26 cellular contexts compared by ENCODE assay signal in the genomic region with DNA sequence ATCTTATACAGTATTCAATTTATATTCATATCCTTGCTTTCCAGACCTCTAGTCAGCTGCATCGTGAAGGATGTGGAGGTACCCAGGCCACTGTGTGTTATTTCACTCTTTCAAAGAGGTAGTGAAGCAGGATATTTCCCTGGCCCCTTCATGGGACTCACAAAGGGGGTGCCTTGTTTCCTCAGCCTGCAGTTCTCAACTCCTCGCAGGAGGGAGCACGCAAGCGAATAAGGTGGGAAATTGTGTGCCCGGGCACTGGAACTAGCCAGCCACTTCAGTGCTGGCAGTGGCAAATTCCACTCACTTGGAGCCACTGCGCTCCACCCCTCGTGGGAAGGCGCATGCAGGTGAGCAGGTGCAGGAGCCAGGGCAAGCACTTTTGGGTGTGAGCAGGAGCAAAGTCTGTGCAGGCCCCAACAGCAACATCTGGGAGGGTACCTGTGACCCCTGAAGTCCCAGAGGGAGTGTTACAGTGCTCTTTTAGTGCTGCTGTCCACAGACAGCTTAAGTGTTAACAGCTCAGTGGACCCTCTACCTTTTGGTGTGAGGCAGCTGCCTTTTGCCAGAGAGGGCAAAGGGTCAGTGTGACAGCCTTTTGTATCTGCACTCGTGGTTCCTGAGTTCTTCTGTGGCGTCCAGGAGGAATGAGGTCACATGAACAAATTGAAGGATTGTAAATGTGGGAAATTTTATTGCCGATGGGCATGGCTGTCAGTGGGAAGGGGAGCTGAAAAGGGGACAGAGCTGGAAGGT. TPM values are rescaled to one million over a fixed set of nuclear protein-coding genes. Genes with fewer than 3 reads are reported as not detected.
DNase-seq lines count a peak whose midpoint lies in the region; ATAC-seq, FAIRE-seq and TF ChIP-seq lines count a peak whose summit lies in the region.
"Had no signal": no experiment of that assay in that cellular context is flagged by ENCODE, and none has a peak within 500 bp of the region (broad histone marks: within the 10 kb centered on the region; RNA-seq: fewer than 3 reads in every experiment).

No MANE protein-coding gene starts in this region.

- BruUV-seq in K562 (replicated peaks; lab: Mats Ljungman, UMichigan) = no TSS peak

- no peak for TF ChIP-seq RAD21 in K562 (CRISPR knock-in tag; conservative IDR thresholded peaks at IDR 0.05 in 1 of 2, IDR thresholded peaks at IDR 0.05 in 1 of 2)

- H3K4me3 Mint-ChIP-seq in neural progenitor cell (no peak overlapping the region), endothelial cell (ENCODE audit: unreplicated experiment) (no peak overlapping the region)
- H3K4me3 Mint-ChIP-seq: B cell; CD8-positive, alpha-beta T cell had no signal

- 26% methylated on average over 11 of the region's 11 CpGs for WGBS in K562 (ENCODE audit: insufficient coverage, low coverage, missing lambda C conversion rate)

- TF ChIP-seq POLR2A in K562 (conservative IDR thresholded peaks at IDR 0.05) = no peak

- H3K4me1 ChIP-seq in K562 (replicated peaks in 1 of 2; ENCODE audit: control insufficient read depth in 2 of 2, insufficient read depth in 2 of 2, low read length in 2 of 2) (peaks cover 0 to 2% of the 10 kb centered on the region in 2 experiments; a peak in 2 of 5 replicates), neural progenitor cell (no peaks in the 10 kb centered on the region)
- H3K4me1 ChIP-seq: Caco-2 had no signal

- CTCF ChIA-PET in K562 (lab: Yijun Ruan, JAX; ENCODE audit: low intra/inter-chr PET ratio) = interaction anchor here (0.6 kb wide), 1 partner anchor 17 kb away, joined by 3 read pairs; no protein-coding TSS in a partner anchor

- H3K9me3 Mint-ChIP-seq in neural progenitor cell (no peaks in the 10 kb centered on the region), endothelial cell (ENCODE audit: unreplicated experiment) (no peaks in the 10 kb centered on the region)
- H3K9me3 Mint-ChIP-seq: CD8-positive, alpha-beta T cell had no signal

- no peaks in the 10 kb centered on the region for H3F3A ChIP-seq in neural progenitor cell (ENCODE audit: low read depth)

- no peak overlapping the region for H3K27ac Mint-ChIP-seq in neural progenitor cell
- no peak overlapping the region for H3K27ac Mint-ChIP-seq in endothelial cell (ENCODE audit: unreplicated experiment)
- H3K27ac Mint-ChIP-seq: B cell; CD8-positive, alpha-beta T cell had no signal

- H3K27me3 ChIP-seq in K562 (ENCODE audit: control insufficient read depth in 2 of 2, insufficient read depth in 2 of 2, low read length in 2 of 2) (peaks cover 7 to 14% of the 10 kb centered on the region in 2 experiments; a peak in 3 of 5 replicates), neural progenitor cell (no peaks in the 10 kb centered on the region)

- intact Hi-C loops in K562 (cut with micrococcal nuclease) = no loop called here

- H2AFZ ChIP-seq in K562 (ENCODE audit: low read depth, low read length) = peak overlapping the region; percentile 1; the same call in 1 of the 2 replicates
- H2AFZ ChIP-seq in neural progenitor cell (replicated peaks) = peak overlapping the region; percentile 42

- H3K9ac ChIP-seq in K562 (ENCODE audit: insufficient read depth in 1 of 2, low read depth in 2 of 2, low read length in 2 of 2) (no peak overlapping the region), neural progenitor cell (no peak overlapping the region)

- H3K4me3 ChIP-seq in K562 = no peak overlapping the region
- H3K4me3 ChIP-seq in neural progenitor cell = no peak overlapping the region

- H3K27me3 Mint-ChIP-seq in neural progenitor cell (ENCODE audit: insufficient read depth, low read depth) (no peaks in the 10 kb centered on the region), endothelial cell (ENCODE audit: unreplicated experiment) (peaks cover 2% of the 10 kb centered on the region)

- FAIRE-seq in K562 (lab: Jason Lieb, UNC) = no peak
- FAIRE-seq: G401.6, H1 had no signal

- H3K4me1 Mint-ChIP-seq in neural progenitor cell = no peaks in the 10 kb centered on the region
- H3K4me1 Mint-ChIP-seq in endothelial cell (ENCODE audit: unreplicated experiment) = no peaks in the 10 kb centered on the region

- ATAC-seq in K562 (peak; percentile 61), GM21529 (IDR thresholded peaks at IDR 0.05; ENCODE audit: unreplicated experiment) (no peak), GM18861 (IDR thresholded peaks at IDR 0.05; ENCODE audit: unreplicated experiment) (no peak)
- ATAC-seq: CD8-positive, alpha-beta T cell; PC-3 had no signal

- H3K79me2 ChIP-seq in K562 (ENCODE audit: control insufficient read depth, insufficient read depth, low read length) (no peaks in the 10 kb centered on the region), neural progenitor cell (ENCODE audit: low read depth) (no peaks in the 10 kb centered on the region)

- H3K9me3 ChIP-seq in K562 (replicated peaks; ENCODE audit: control insufficient read depth, insufficient read depth, low read depth, low read length) (no peaks in the 10 kb centered on the region), neural progenitor cell (ENCODE audit: low read depth) (no peaks in the 10 kb centered on the region)
- H3K9me3 ChIP-seq: Caco-2 had no signal

- POLR2A ChIA-PET in K562 (lab: Yijun Ruan, JAX) = interaction anchor here (0.6 to 1.2 kb wide), 4 partner anchors 12 to 280 kb away, joined by 3 read pairs; no protein-coding TSS in a partner anchor

- H3K4me2 ChIP-seq in K562 (ENCODE audit: insufficient read depth, low read length) = peak overlapping the region; percentile 10; the same call in 1 of the 2 replicates
- H3K4me2 ChIP-seq in neural progenitor cell = no peak overlapping the region

- H3K36me3 ChIP-seq in K562 (ENCODE audit: control insufficient read depth, insufficient read depth, low read length) = no peaks in the 10 kb centered on the region
- H3K36me3 ChIP-seq in neural progenitor cell = no peaks in the 10 kb centered on the region

- TF ChIP-seq CTCF in K562 (IDR thresholded peaks at IDR 0.05 in 2 of 3, conservative IDR thresholded peaks at IDR 0.05 in 1 of 3; ENCODE audit: insufficient read depth in 2 of 3, low read depth in 1 of 3, low read length in 3 of 3) = peak in 1 of 3 experiments; percentile 21; a peak in 1 of 6 replicates
- no peak for TF ChIP-seq CTCF in neural progenitor cell (IDR thresholded peaks at IDR 0.05)
- no peak for TF ChIP-seq CTCF in endothelial cell (IDR thresholded peaks at IDR 0.05; ENCODE audit: unreplicated experiment)

- DNase-seq in NCI-H82 (lab: John Stamatoyannopoulos, UW) (peak; percentile 12), NCI-H82 treated with DMSO at 0.1 percent for 48 hours (lab: John Stamatoyannopoulos, UW; ENCODE audit: unreplicated experiment) (no peak), K562 (ENCODE audit: extremely low read depth in 1 of 4, low spot score in 3 of 4) (no peak), neural progenitor cell (ENCODE audit: low spot score) (no peak), endothelial cell (ENCODE audit: low spot score) (no peak)
- DNase-seq: Caco-2; CD8-positive, alpha-beta T cell; HCEC 1CT; Kasumi-1; NCI-H1092 treated with DMSO at 0.1 percent for 48 hours; NCI-H1436; NCI-H2081 treated with DMSO at 0.1 percent for 48 hours; NCI-H2171 treated with DMSO at 0.1 percent for 48 hours; NCI-H345; NCI-H510A treated with DMSO at 0.1 percent for 48 hours; NK-92 treated with Interleukin-12 subunit alpha and Interleukin-12 subunit beta, amount 100 ng/mL, for 24 hours; PC-3; SHP77 had no signal

- H3K27ac ChIP-seq in K562 (ENCODE audit: extremely low read depth, low read depth, low read length) (no peak overlapping the region), neural progenitor cell (no peak overlapping the region)
- H3K27ac ChIP-seq: 22Rv1, C4-2B, HL-60 had no signal

- H4K20me1 ChIP-seq in K562 (replicated peaks; ENCODE audit: control insufficient read depth, insufficient read depth, low read length) (no peaks in the 10 kb centered on the region), neural progenitor cell (ENCODE audit: low read depth) (no peaks in the 10 kb centered on the region)

- H3K9me1 ChIP-seq in K562 (ENCODE audit: control insufficient read depth, insufficient read depth, low read length) = no peaks in the 10 kb centered on the region

- TF ChIP-seq EP300 in K562 (IDR thresholded peaks at IDR 0.05; ENCODE audit: low read length) = no peak

- in situ Hi-C loops in K562 (cut with MboI) = no loop called here

- no peaks in the 10 kb centered on the region for H3K36me3 Mint-ChIP-seq in neural progenitor cell
- no peaks in the 10 kb centered on the region for H3K36me3 Mint-ChIP-seq in endothelial cell (ENCODE audit: low read depth, unreplicated experiment)
- H3K36me3 Mint-ChIP-seq: CD8-positive, alpha-beta T cell had no signal

TF ChIP-seq in K562, 482 proteins besides CTCF, POLR2A, EP300 and RAD21 (continues in another document):
- TF ChIP-seq RAD51 (IDR thresholded peaks at IDR 0.05; ENCODE audit: borderline replicate concordance, low read depth) (no peak), HNRNPH1 (optimal IDR thresholded peaks at IDR 0.05; ENCODE audit: low read depth, low read length) (no peak)

RNA-seq across cellular contexts. Expression of gene FAM135A, which starts 49.4 kb away (rescaled TPM):
- 50.0 and 163 TPM in 2 replicates for total RNA-seq in K562 (2011; cell fraction: chromatin; rRNA removed; ENCODE audit: low replicate concordance)
- 29.7 and 39.0 TPM in 2 replicates for total RNA-seq in K562 (2011; cell fraction: nucleolus; rRNA removed)
- total RNA-seq in K562 (2011; cell fraction: nucleoplasm; rRNA removed) = 71.1 and 110 TPM in 2 replicates
- 22.6 and 23.0 TPM in 2 replicates for total RNA-seq in K562 (2014; rRNA removed)
- total RNA-seq in K562 (2014; rRNA removed; fragmentation: Illumina TruSeq; extraction: Trizol) = 32.1 and 32.7 TPM in 2 replicates
- 24.8 and 26.4 TPM in 2 replicates for total RNA-seq in K562 (2015; rRNA removed; fragmentation: Illumina TruSeq; extraction: Trizol)
- total RNA-seq in K562 (2021) = 17.8 and 21.0 TPM in 2 replicates
- 32.9 and 34.1 TPM in 2 replicates for polyA plus RNA-seq in K562 (2011; rRNA removed)
- 5.9 and 15.1 TPM in 2 replicates for polyA plus RNA-seq in K562 (2011; cell fraction: cytosol; rRNA removed)
- polyA plus RNA-seq in K562 (2011; cell fraction: nucleus; rRNA removed) = 35.3 and 52.2 TPM in 2 replicates
- 9.8 and 10.6 TPM in 2 replicates for polyA plus RNA-seq in K562 (2012)
- 15.6 and 19.2 TPM in 2 replicates for polyA plus RNA-seq in K562 (2014; fragmentation: Illumina TruSeq; extraction: Trizol)
- polyA plus RNA-seq in K562 (2014; fragmentation: Nextera tagmentation; extraction: Ambion mirVana) = 1 to 10 TPM; 7.4 to 8.4 TPM
- polyA plus RNA-seq in K562 (2014; rRNA removed) = 17.0 and 19.2 TPM in 2 replicates
- 60.0 and 79.3 TPM in 2 replicates for polyA minus RNA-seq in K562 (2011; rRNA and poly(A)+ RNA removed)
- polyA minus RNA-seq in K562 (2011; cell fraction: cytosol; rRNA and poly(A)+ RNA removed) = 14.0 and 14.7 TPM in 2 replicates
- polyA minus RNA-seq in K562 (2011; cell fraction: nucleus; rRNA and poly(A)+ RNA removed) = 78.8 and 104 TPM in 2 replicates
- 68.8 and 85.3 TPM in 2 replicates for total RNA-seq in neural progenitor cell (ENCODE audit: low replicate concordance)
- total RNA-seq in endothelial cell (ENCODE audit: unreplicated experiment) = 31.2 TPM
